ENCODE assay signal across 8 cellular contexts in the genomic region with DNA sequence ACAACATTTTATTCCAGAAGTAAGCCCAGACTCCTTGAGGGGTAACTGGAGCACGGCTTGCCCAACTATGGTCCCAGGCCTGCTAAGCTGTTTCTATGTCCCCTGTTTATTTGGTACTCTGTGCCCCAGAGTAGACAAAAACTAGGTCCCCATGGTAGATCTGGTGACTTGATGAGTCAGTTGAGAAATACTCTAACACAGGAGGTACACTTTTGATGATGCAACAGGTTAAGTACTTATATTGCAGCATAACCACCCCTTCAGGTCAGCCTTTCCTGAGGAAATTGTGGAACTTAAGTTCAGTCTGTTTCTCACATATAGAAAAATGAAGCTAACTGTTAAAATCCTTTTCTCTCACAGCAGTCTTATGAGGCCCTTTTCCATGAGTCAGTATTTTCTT.
DNase-seq lines count a peak whose midpoint lies in the region; ATAC-seq and TF ChIP-seq lines count a peak whose summit lies in the region.

No MANE protein-coding gene starts in this region.

- H3K4me3 ChIP-seq in epithelial cell of esophagus (ENCODE audit: low read length) (no peak overlapping the region), retinal pigment epithelial cell (ENCODE audit: low read length) (no peak overlapping the region)

- DNase-seq in EL (peak; percentile 72), RKO (ENCODE audit: low spot score) (peak; percentile 62), epithelial cell of esophagus (ENCODE audit: low read depth) (peak; percentile 94), retinal pigment epithelial cell (ENCODE audit: low read depth) (peak; percentile 58), NCI-H2107 (lab: John Stamatoyannopoulos, UW) (no peak), NAMALWA (ENCODE audit: low spot score) (no peak)

- TF ChIP-seq CTCF in epithelial cell of esophagus (IDR thresholded peaks at IDR 0.05; ENCODE audit: insufficient read depth, low read depth, low read length, missing control alignments), result no peak
- no peak for TF ChIP-seq CTCF in retinal pigment epithelial cell (conservative IDR thresholded peaks at IDR 0.05; ENCODE audit: low read depth, low read length)

- ATAC-seq in HG03095 (IDR thresholded peaks at IDR 0.05; ENCODE audit: unreplicated experiment), result no peak
- ATAC-seq in GM21717 (IDR thresholded peaks at IDR 0.05; ENCODE audit: unreplicated experiment), result no peak

Comparison
In these comparisons a context has a peak if more than half of its experiments do, and no peak if none do; other contexts are left out.
1. DNase-seq: peak in EL (single experiment), RKO (single experiment), epithelial cell of esophagus (single experiment) and retinal pigment epithelial cell (single experiment); none in NCI-H2107 (single experiment) and NAMALWA (single experiment).